14 cellular contexts compared by ENCODE assay signal in the genomic region with DNA sequence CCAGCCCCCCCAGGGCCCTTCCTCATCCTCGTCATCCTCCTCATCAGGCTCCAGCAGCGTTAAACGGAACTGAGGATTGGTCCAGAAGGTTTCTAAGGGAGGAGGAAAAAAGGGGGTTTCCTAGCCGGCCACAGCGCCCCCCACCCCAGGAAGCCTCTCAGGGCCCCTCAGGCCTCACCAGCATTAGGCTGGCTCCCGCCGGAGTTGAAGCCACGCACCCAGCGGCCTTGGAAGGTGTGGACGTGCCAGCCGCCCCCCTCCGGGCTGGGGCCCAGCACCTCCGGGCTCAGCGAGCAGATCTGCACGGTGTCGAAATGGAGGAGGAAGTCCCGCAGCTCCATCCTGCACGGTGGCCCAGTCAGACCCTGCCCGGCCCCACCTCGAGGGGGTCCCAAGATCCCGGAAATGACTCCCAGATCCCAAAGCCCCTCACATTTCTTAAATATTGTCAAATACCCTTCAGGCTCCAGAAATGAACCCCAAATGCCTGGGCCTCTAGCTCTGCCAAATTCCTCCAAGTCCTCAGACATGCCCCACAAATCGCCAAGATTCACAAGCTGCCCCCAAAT. TPM values are rescaled to one million over a fixed set of nuclear protein-coding genes. Genes with fewer than 3 reads are reported as not detected.
DNase-seq lines count a peak whose midpoint lies in the region; ATAC-seq, FAIRE-seq and TF ChIP-seq lines count a peak whose summit lies in the region.
"Had no signal": no experiment of that assay in that cellular context is flagged by ENCODE, and none has a peak within 500 bp of the region (broad histone marks: within the 10 kb centered on the region; RNA-seq: fewer than 3 reads in every experiment).

No MANE protein-coding gene starts in this region.

- peaks cover 2% of the 10 kb centered on the region; the same call in 1 of the 2 replicates for H3K36me3 Mint-ChIP-seq in WTC11

- peak overlapping the region; percentile 17 for H3K4me3 Mint-ChIP-seq in WTC11

- POLR2A ChIA-PET in WTC11 (lab: Charles Lee): interaction anchor here (0.8 to 1.3 kb wide), 2 partner anchors 32 to 112 kb away, joined by 3 to 4 read pairs; no protein-coding TSS in a partner anchor

- H3K4me1 ChIP-seq in right cardiac atrium (ENCODE audit: control insufficient read depth, insufficient read depth, low read length) (no peaks in the 10 kb centered on the region), kidney (ENCODE audit: control insufficient read depth in 1 of 2, insufficient read depth in 1 of 2, low read depth in 1 of 2, low read length in 2 of 2) (peaks cover 0 to 2% of the 10 kb centered on the region in 2 donors), upper lobe of right lung (peaks cover 28% of the 10 kb centered on the region), left lung (peaks cover 0 to 39% of the 10 kb centered on the region in 2 donors)
- H3K4me1 ChIP-seq: prostate gland had no signal

- ATAC-seq in right cardiac atrium: no peak
- ATAC-seq in left ventricle myocardium superior: no peak
- no peak for ATAC-seq in WTC11
- no peak for ATAC-seq in upper lobe of right lung
- no peak for ATAC-seq in left lung

- H3K27ac Mint-ChIP-seq in WTC11: no peak overlapping the region

- H3K4me3 ChIP-seq in right cardiac atrium (ENCODE audit: low read length) (no peak overlapping the region), kidney (ENCODE audit: low read length in 2 of 2) (no peak overlapping the region), upper lobe of right lung (no peak overlapping the region), left lung (peak overlapping the region in 1 of 2 donors; percentile 3)
- H3K4me3 ChIP-seq: thoracic aorta had no signal

- H3K27ac ChIP-seq in right cardiac atrium (ENCODE audit: low read length) (no peak overlapping the region), kidney (ENCODE audit: low read depth in 2 of 2, low read length in 2 of 2) (no peak overlapping the region), upper lobe of right lung (no peak overlapping the region), left lung (no peak overlapping the region)
- H3K27ac ChIP-seq: prostate gland, thoracic aorta had no signal

- no peaks in the 10 kb centered on the region for H3K27me3 ChIP-seq in right cardiac atrium (ENCODE audit: control insufficient read depth, insufficient read depth)
- H3K27me3 ChIP-seq in upper lobe of right lung: no peaks in the 10 kb centered on the region
- H3K27me3 ChIP-seq in left lung: peaks cover 0 to 20% of the 10 kb centered on the region in 2 donors

- no peak overlapping the region for H3K9ac ChIP-seq in kidney (ENCODE audit: low read length in 2 of 2)

- CTCF ChIA-PET in WTC11 (lab: Charles Lee): interaction anchor here (1.1 to 3.5 kb wide), 6 partner anchors 32 to 193 kb away, joined by 3 to 13 read pairs (median 4); partner anchors contain the start of genes ECH1, MRPS12 and SARS2

- H3K9me3 Mint-ChIP-seq in WTC11: peaks cover 3% of the 10 kb centered on the region

- H3K9me3 ChIP-seq in right cardiac atrium (ENCODE audit: control insufficient read depth, low read length) (no peaks in the 10 kb centered on the region), kidney (ENCODE audit: control insufficient read depth in 1 of 2, low read length in 2 of 2) (no peaks in the 10 kb centered on the region), upper lobe of right lung (no peaks in the 10 kb centered on the region), left lung (no peaks in the 10 kb centered on the region)
- H3K9me3 ChIP-seq: prostate gland, thoracic aorta had no signal

- FAIRE-seq in kidney (lab: Jason Lieb, UNC): no peak

- 36% methylated on average over 22 of the region's 22 CpGs for WGBS in right cardiac atrium

- peaks cover 10% of the 10 kb centered on the region for H3K4me1 Mint-ChIP-seq in WTC11

- no peaks in the 10 kb centered on the region for H3K36me3 ChIP-seq in kidney (ENCODE audit: control insufficient read depth in 1 of 2, insufficient read depth in 2 of 2, low read length in 2 of 2)
- no peaks in the 10 kb centered on the region for H3K36me3 ChIP-seq in upper lobe of right lung
- no peaks in the 10 kb centered on the region for H3K36me3 ChIP-seq in left lung
- H3K36me3 ChIP-seq: prostate gland, thoracic aorta had no signal

- in situ Hi-C loops in GM13977 (cut with MboI; ENCODE audit: low pct_unique_long_range_greater_than_20kb, low sequenced_read_pairs, unreplicated experiment): loop anchor here (25.0 kb wide), 1 partner anchor 175 kb away; the partner anchor contains the start of gene CCER2

- TF ChIP-seq CTCF in WTC11 (IDR thresholded peaks at IDR 0.05) (no peak), kidney (IDR thresholded peaks at IDR 0.05; ENCODE audit: borderline replicate concordance, extremely low read depth, insufficient read depth) (no peak), upper lobe of right lung (IDR thresholded peaks at IDR 0.05) (no peak), left lung (IDR thresholded peaks at IDR 0.05) (no peak), GM13977 (IDR thresholded peaks at IDR 0.05; ENCODE audit: extremely low read depth, insufficient read depth, missing control alignments) (no peak)

- peaks cover 23% of the 10 kb centered on the region for H3K27me3 Mint-ChIP-seq in WTC11 (ENCODE audit: low read depth)

- intact Hi-C loops in right cardiac atrium (cut with DNase I) (no loop called here), left ventricle myocardium superior (cut with micrococcal nuclease) (no loop called here), kidney (cut with DNase I) (no loop called here), upper lobe of right lung (cut with DNase I) (no loop called here), left lung (cut with DNase I) (no loop called here)

- DNase-seq in right cardiac atrium (peak in 2 of 3 donors; percentile 22 to 54), left ventricle myocardium superior (no peak), WTC11 (ENCODE audit: low spot score) (no peak), kidney (peak; percentile 81), upper lobe of right lung (peak; percentile 72), NCI-H2171 (lab: John Stamatoyannopoulos, UW) (no peak), left lung (no peak), GM13977 (ENCODE audit: low spot score) (no peak)
- DNase-seq: MM.1S had no signal

TF ChIP-seq in WTC11, 78 proteins besides CTCF, POLR2A, EP300 and RAD21:
- no peak for TF ChIP-seq MAX (CRISPR knock-in tag; IDR thresholded peaks at IDR 0.05)
- TF ChIP-seq RELA (CRISPR knock-in tag; IDR thresholded peaks at IDR 0.05; ENCODE audit: borderline replicate concordance): 0 out of 2 replicates have a peak, but pooled peaks have one; percentile 1
- 0 out of 2 replicates have a peak, but pooled peaks have one; percentile 2 for TF ChIP-seq USF1 (CRISPR knock-in tag; IDR thresholded peaks at IDR 0.05)
- no peak for TF ChIP-seq OVOL2 (CRISPR knock-in tag; IDR thresholded peaks at IDR 0.05; ENCODE audit: borderline replicate concordance)

RNA-seq across cellular contexts. Expression of gene CAPN12, which starts 6.9 kb away (rescaled TPM):
- total RNA-seq in right cardiac atrium: under 1 TPM; 0.22 to 0.85 (median 0.54) TPM
- 0.91 TPM for polyA plus RNA-seq in right cardiac atrium
- not detected for total RNA-seq in left ventricle myocardium superior
- 9.6 to 9.9 TPM (median 9.8 TPM) in 3 replicates for total RNA-seq in WTC11 (2021)
- total RNA-seq in kidney: 31.1 TPM
- polyA plus RNA-seq in kidney (ENCODE audit: insufficient read depth, low read depth, low replicate concordance): 27.1 TPM
- 14.4 TPM for total RNA-seq in upper lobe of right lung
- total RNA-seq in left lung: 1 to 10 TPM; 1.7 to 4.5 TPM

RNA-seq across cellular contexts. Expression of gene LGALS7, which starts 35.9 kb away (rescaled TPM):
- 1 to 10 TPM in 1 of 4 donors, under 1 TPM in 1, not detected in 2; 0.79 to 1.1 TPM for total RNA-seq in right cardiac atrium
- polyA plus RNA-seq in right cardiac atrium: not detected
- not detected for total RNA-seq in left ventricle myocardium superior
- 2.3 TPM in 1 of 3 replicates, not detected in the others for total RNA-seq in WTC11 (2021)
- 1.3 TPM for total RNA-seq in kidney
- polyA plus RNA-seq in kidney (ENCODE audit: insufficient read depth, low read depth, low replicate concordance): not detected
- total RNA-seq in upper lobe of right lung: not detected
- total RNA-seq in left lung: 1 to 10 TPM in 1 of 2 donors, not detected in 1; 1.4 TPM
- total RNA-seq: cerebellum, fibroblast of villous mesenchyme, left colon, prostate gland, thoracic aorta had no signal

RNA-seq across cellular contexts. Expression of gene LGALS7B, which starts 51.6 kb away (rescaled TPM):
- total RNA-seq in right cardiac atrium (not detected), left ventricle myocardium superior (not detected), WTC11 (2021) (1.2 to 3.7 TPM (median 2.7 TPM) in 3 replicates), kidney (not detected), upper lobe of right lung (3.2 TPM), left lung (not detected)
- polyA plus RNA-seq in right cardiac atrium (0.70 TPM), kidney (ENCODE audit: insufficient read depth, low read depth, low replicate concordance) (3.7 TPM)
- total RNA-seq: cerebellum, fibroblast of villous mesenchyme, left colon had no signal

Comparison
In these comparisons a context has a peak if more than half of its experiments do, and no peak if none do; other contexts are left out.
1. DNase-seq: peak in right cardiac atrium (2 of 3), kidney (single experiment) and upper lobe of right lung (single experiment); none in left ventricle myocardium superior (single experiment), WTC11 (single experiment), NCI-H2171 (single experiment), left lung (0 of 2) and GM13977 (single experiment).